In genomic region chr5:165928971-165929370, GRCh38 we compare ENCODE assay signal across 29 cellular contexts.
"Had no signal": no experiment of that assay in that cellular context is flagged by ENCODE, and none has a peak within 500 bp of the region (broad histone marks: within the 10 kb centered on the region; RNA-seq: fewer than 3 reads in every experiment).

No MANE protein-coding gene starts in this region.

- H3K4me3 ChIP-seq: body of pancreas, PC-9 had no signal

- DNase-seq: activated CD4-positive, alpha-beta memory T cell treated with anti-CD3 and anti-CD28 coated beads, Interleukin-2, amount 10 ng/mL, durations not matched to agents 7 days and 5 days; activated CD4-positive, alpha-beta T cell treated with anti-CD3 and anti-CD28 coated beads for 1 hour; activated CD4-positive, alpha-beta T cell treated with anti-CD3 and anti-CD28 coated beads for 48 hours; activated CD4-positive, CD25-positive, alpha-beta regulatory T cell; activated CD8-positive, alpha-beta memory T cell treated with anti-CD3 and anti-CD28 coated beads for 24 hours; activated CD8-positive, alpha-beta memory T cell treated with anti-CD3 and anti-CD28 coated beads, Interleukin-2, amount 10 ng/mL, durations not matched to agents 7 days and 5 days; activated CD8-positive, alpha-beta memory T cell treated with anti-CD3 and anti-CD28 coated beads, Interleukin-2, amount 50 U/mL, for 48 hours; activated effector memory CD4-positive, alpha-beta T cell treated with Interleukin-2 at 50 U/mL for 16 hours; activated naive CD4-positive, alpha-beta T cell treated with anti-CD3 and anti-CD28 coated beads, Interleukin-2, amount 10 ng/mL, durations not matched to agents 7 days and 5 days; activated naive CD8-positive, alpha-beta T cell treated with anti-CD3 and anti-CD28 coated beads, Interleukin-2, amount 50 U/mL, for 24 hours; activated T-cell treated with anti-CD3 and anti-CD28 coated beads, Interleukin-2, amount 50 U/mL, for 48 hours; anterior cingulate cortex; body of pancreas; central memory CD4-positive, alpha-beta T cell; Kasumi-1; KBM-7; NCI-H1105; NCI-H1436; NCI-H1694; NCI-H1930; NCI-H2081 treated with DMSO at 0.1 percent for 48 hours; NCI-H226; NCI-H524 treated with DMSO at 0.1 percent for 48 hours; PC-9; SIG-M5; T-cell; T-helper 17 cell; T-helper 9 cell; WERI-Rb-1 had no signal
